ENCODE assay signal across 26 cellular contexts in the genomic region with DNA sequence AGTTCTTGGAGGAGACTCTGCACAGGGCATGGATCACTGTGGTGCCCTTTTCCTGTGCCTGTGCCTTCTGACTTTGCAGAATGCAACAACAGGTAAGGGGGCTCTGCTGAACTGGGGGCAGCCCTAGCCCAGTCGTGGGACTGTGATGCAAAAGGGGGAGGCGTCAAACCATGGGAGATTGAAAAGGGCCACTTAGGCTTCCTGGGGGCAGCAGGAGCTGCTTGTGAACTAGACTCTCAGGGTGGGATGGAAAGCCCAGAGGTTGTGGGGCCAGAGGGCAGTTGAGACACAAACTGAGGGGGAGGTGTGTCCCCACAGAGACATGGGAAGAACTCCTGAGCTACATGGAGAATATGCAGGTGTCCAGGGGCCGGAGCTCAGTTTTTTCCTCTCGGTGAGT. TPM values are rescaled to one million over a fixed set of nuclear protein-coding genes. Genes with fewer than 3 reads are reported as not detected.
DNase-seq lines count a peak whose midpoint lies in the region; ATAC-seq and TF ChIP-seq lines count a peak whose summit lies in the region.
"Had no signal": no experiment of that assay in that cellular context is flagged by ENCODE, and none has a peak within 500 bp of the region (broad histone marks: within the 10 kb centered on the region; RNA-seq: fewer than 3 reads in every experiment).

No MANE protein-coding gene starts in this region.

- peaks cover 13% of the 10 kb centered on the region for H3K36me3 Mint-ChIP-seq in IgD-negative memory B cell
- peaks cover 41% of the 10 kb centered on the region for H3K36me3 Mint-ChIP-seq in effector memory CD8-positive, alpha-beta T cell (ENCODE audit: insufficient read depth)
- H3K36me3 Mint-ChIP-seq in natural killer cell = peaks cover 15% of the 10 kb centered on the region
- H3K36me3 Mint-ChIP-seq in type B pancreatic cell = no peaks in the 10 kb centered on the region
- peaks cover 37% of the 10 kb centered on the region for H3K36me3 Mint-ChIP-seq in activated CD4-positive, alpha-beta memory T cell treated with anti-CD3 and anti-CD28 coated beads, Interleukin-2, amount 10 ng/mL, durations not matched to agents 7 days and 5 days (ENCODE audit: low read depth)

- no peaks in the 10 kb centered on the region for H3K9me3 Mint-ChIP-seq in IgD-negative memory B cell
- peaks cover 0 to 6% of the 10 kb centered on the region in 2 donors for H3K9me3 Mint-ChIP-seq in effector memory CD8-positive, alpha-beta T cell
- H3K9me3 Mint-ChIP-seq in natural killer cell = peaks cover 2 to 7% of the 10 kb centered on the region in 2 donors
- H3K9me3 Mint-ChIP-seq in type B pancreatic cell = peaks cover 14% of the 10 kb centered on the region
- peaks cover 12% of the 10 kb centered on the region for H3K9me3 Mint-ChIP-seq in activated CD4-positive, alpha-beta memory T cell treated with anti-CD3 and anti-CD28 coated beads, Interleukin-2, amount 10 ng/mL, durations not matched to agents 7 days and 5 days

- TF ChIP-seq CTCF in natural killer cell (IDR thresholded peaks at IDR 0.05) = no peak
- no peak for TF ChIP-seq CTCF in type B pancreatic cell (conservative IDR thresholded peaks at IDR 0.05)

- no peak for ATAC-seq in effector memory CD8-positive, alpha-beta T cell (replicated peaks)
- ATAC-seq in natural killer cell = no peak
- ATAC-seq: CD8-positive, alpha-beta T cell had no signal

- H3K27me3 Mint-ChIP-seq in IgD-negative memory B cell = no peaks in the 10 kb centered on the region
- H3K27me3 Mint-ChIP-seq in effector memory CD8-positive, alpha-beta T cell = no peaks in the 10 kb centered on the region
- H3K27me3 Mint-ChIP-seq in natural killer cell (ENCODE audit: low read depth in 2 of 2) = no peaks in the 10 kb centered on the region
- peaks cover 9% of the 10 kb centered on the region for H3K27me3 Mint-ChIP-seq in type B pancreatic cell
- H3K27me3 Mint-ChIP-seq in activated CD4-positive, alpha-beta memory T cell treated with anti-CD3 and anti-CD28 coated beads, Interleukin-2, amount 10 ng/mL, durations not matched to agents 7 days and 5 days = no peaks in the 10 kb centered on the region
- H3K27me3 Mint-ChIP-seq: B cell had no signal

- POLR2A ChIA-PET in activated CD4-positive, alpha-beta memory T cell treated with anti-CD3 and anti-CD28 coated beads, Interleukin-2, amount 10 ng/mL, durations not matched to agents 7 days and 5 days (lab: Charles Lee) = interaction anchor here (1.4 kb wide), 1 partner anchor 25 kb away, joined by 3 read pairs; the partner anchor contains the start of gene CCDC102A

- intact Hi-C loops in natural killer cell (cut with micrococcal nuclease) = no loop called here

- no peak overlapping the region for H3K4me3 Mint-ChIP-seq in IgD-negative memory B cell
- no peak overlapping the region for H3K4me3 Mint-ChIP-seq in effector memory CD8-positive, alpha-beta T cell
- no peak overlapping the region for H3K4me3 Mint-ChIP-seq in natural killer cell
- H3K4me3 Mint-ChIP-seq in type B pancreatic cell = no peak overlapping the region
- H3K4me3 Mint-ChIP-seq in activated CD4-positive, alpha-beta memory T cell treated with anti-CD3 and anti-CD28 coated beads, Interleukin-2, amount 10 ng/mL, durations not matched to agents 7 days and 5 days = no peak overlapping the region
- H3K4me3 Mint-ChIP-seq: B cell; CD8-positive, alpha-beta T cell; H9 had no signal

- CTCF ChIA-PET in activated CD4-positive, alpha-beta memory T cell treated with anti-CD3 and anti-CD28 coated beads, Interleukin-2, amount 10 ng/mL, durations not matched to agents 7 days and 5 days (lab: Charles Lee) = interaction anchor here (0.6 kb wide), 1 partner anchor 13 kb away, joined by 3 read pairs; no protein-coding TSS in a partner anchor

- H3K4me1 Mint-ChIP-seq in IgD-negative memory B cell = peaks cover 16 to 23% (median 22%) of the 10 kb centered on the region in 3 donors
- H3K4me1 Mint-ChIP-seq in effector memory CD8-positive, alpha-beta T cell (ENCODE audit: low read depth in 2 of 2) = peaks cover 21 to 31% of the 10 kb centered on the region in 2 donors
- H3K4me1 Mint-ChIP-seq in natural killer cell = peaks cover 49 to 66% of the 10 kb centered on the region in 2 donors
- peaks cover 4% of the 10 kb centered on the region for H3K4me1 Mint-ChIP-seq in type B pancreatic cell (ENCODE audit: unreplicated experiment)
- peaks cover 10% of the 10 kb centered on the region for H3K4me1 Mint-ChIP-seq in activated CD4-positive, alpha-beta memory T cell treated with anti-CD3 and anti-CD28 coated beads, Interleukin-2, amount 10 ng/mL, durations not matched to agents 7 days and 5 days

- H3K27ac Mint-ChIP-seq in IgD-negative memory B cell (peak overlapping the region in 2 of 3 donors; percentile 31 to 50), natural killer cell (peak overlapping the region; percentile 5 to 33), type B pancreatic cell (no peak overlapping the region)
- peak overlapping the region; percentile 33 to 75 for H3K27ac Mint-ChIP-seq in effector memory CD8-positive, alpha-beta T cell
- H3K27ac Mint-ChIP-seq in activated CD4-positive, alpha-beta memory T cell treated with anti-CD3 and anti-CD28 coated beads, Interleukin-2, amount 10 ng/mL, durations not matched to agents 7 days and 5 days = no peak overlapping the region
- H3K27ac Mint-ChIP-seq: CD8-positive, alpha-beta T cell; H9 had no signal

- DNase-seq in effector memory CD8-positive, alpha-beta T cell = no peak
- DNase-seq in natural killer cell (no peak), type B pancreatic cell (ENCODE audit: extremely low spot score, unreplicated experiment) (peak; percentile 42), GDM1 (lab: John Stamatoyannopoulos, UW) (no peak)
- no peak for DNase-seq in activated CD4-positive, alpha-beta memory T cell treated with anti-CD3 and anti-CD28 coated beads, Interleukin-2, amount 10 ng/mL, durations not matched to agents 7 days and 5 days
- DNase-seq in stimulated activated naive CD4-positive, alpha-beta T cell treated with Interleukin-2 at 50 U/mL for 16 hours (lab: John Stamatoyannopoulos, UW) = no peak
- DNase-seq: DMS 273 treated with DMSO at 0.1 percent for 48 hours, DMS79, EL, GM23248, H9, KG1, MG63, NCI-H1105 treated with DMSO at 0.1 percent for 48 hours, NCI-H146, NCI-H1930, NCI-H2107, NCI-H446, NCI-H526, PC-9, Right ventricle myocardium superior had no signal

RNA-seq across cellular contexts. Expression of gene ADGRG5, which starts 19.6 kb away (rescaled TPM):
- polyA plus RNA-seq in IgD-negative memory B cell = 33.5 TPM
- total RNA-seq in natural killer cell (100 to 1,000 TPM in 1 of 3 donors, 10 to 100 TPM in 2; 83.2 to 118 (median 94.5) TPM), type B pancreatic cell (ENCODE audit: low replicate concordance) (0.82 and 1.7 TPM in 2 replicates)
- total RNA-seq in activated CD4-positive, alpha-beta memory T cell treated with anti-CD3 and anti-CD28 coated beads, Interleukin-2, amount 10 ng/mL, durations not matched to agents 7 days and 5 days = 10 to 100 TPM; 12.3 to 12.4 TPM
- total RNA-seq: A673, GM23248, PC-9, SJSA1 had no signal

RNA-seq across cellular contexts. Expression of gene CCDC102A, which starts 25.7 kb away (rescaled TPM):
- polyA plus RNA-seq in IgD-negative memory B cell = 15.1 TPM
- 10 to 100 TPM; 15.5 to 24.4 (median 17.1) TPM for total RNA-seq in natural killer cell
- total RNA-seq in type B pancreatic cell (ENCODE audit: low replicate concordance) = 6.9 and 14.4 TPM in 2 replicates
- total RNA-seq in activated CD4-positive, alpha-beta memory T cell treated with anti-CD3 and anti-CD28 coated beads, Interleukin-2, amount 10 ng/mL, durations not matched to agents 7 days and 5 days = 1 to 10 TPM; 9.1 to 9.7 TPM

Comparison
In these comparisons a context has a peak if more than half of its experiments do, and no peak if none do; other contexts are left out.
1. H3K27ac Mint-ChIP-seq: peak in IgD-negative memory B cell (2 of 3), effector memory CD8-positive, alpha-beta T cell (2 of 2) and natural killer cell (2 of 2); none in type B pancreatic cell (single experiment) and activated CD4-positive, alpha-beta memory T cell treated with anti-CD3 and anti-CD28 coated beads, Interleukin-2, amount 10 ng/mL, durations not matched to agents 7 days and 5 days (single experiment).
2. RNA of gene ADGRG5, which starts 19.6 kb away (total RNA-seq): 83.2 to 118 TPM in natural killer cell; 12.3 to 12.4 TPM in activated CD4-positive, alpha-beta memory T cell treated with anti-CD3 and anti-CD28 coated beads, Interleukin-2, amount 10 ng/mL, durations not matched to agents 7 days and 5 days and 0.82 to 1.7 TPM in type B pancreatic cell; every median in the first group is over 4 times any median in the second.